In genomic region chr2:227826563-227826962, GRCh38 we compare ENCODE assay signal across 31 cellular contexts. TPM values are rescaled to one million over a fixed set of nuclear protein-coding genes. Genes with fewer than 3 reads are reported as not detected.
DNase-seq lines count a peak whose midpoint lies in the region; ATAC-seq and TF ChIP-seq lines count a peak whose summit lies in the region.
"Had no signal": no experiment of that assay in that cellular context is flagged by ENCODE, and none has a peak within 500 bp of the region (broad histone marks: within the 10 kb centered on the region; RNA-seq: fewer than 3 reads in every experiment).

No MANE protein-coding gene starts in this region.

- CTCF ChIA-PET in MCF 10A (lab: Yijun Ruan, JAX): no interaction called here
- CTCF ChIA-PET in T-cell (lab: Charles Lee): interaction anchor here in 1 of 2 donors (1.1 kb wide), 1 partner anchor 36 kb away, joined by 3 read pairs; no protein-coding TSS in a partner anchor

- H3K4me1 Mint-ChIP-seq in MCF 10A (ENCODE audit: insufficient read depth, unreplicated experiment) (peaks cover 16% of the 10 kb centered on the region), T-cell (peaks cover 0 to 13% (median 2%) of the 10 kb centered on the region in 3 donors)

- H3K4me3 Mint-ChIP-seq in MCF 10A (ENCODE audit: unreplicated experiment): peak overlapping the region; percentile 30
- H3K4me3 Mint-ChIP-seq in T-cell: no peak overlapping the region
- H3K4me3 Mint-ChIP-seq: naive thymus-derived CD8-positive, alpha-beta T cell had no signal

- TF ChIP-seq CTCF in MCF 10A (IDR thresholded peaks at IDR 0.05; ENCODE audit: unreplicated experiment) (no peak), breast epithelium (IDR thresholded peaks at IDR 0.05) (no peak), osteoblast (IDR thresholded peaks at IDR 0.05; ENCODE audit: extremely low read depth, low read depth, low read length) (no peak)

- peak overlapping the region; percentile 16 for H3K4me2 ChIP-seq in osteoblast (ENCODE audit: insufficient read depth, low read length)

- H3K27ac ChIP-seq in breast epithelium: peak overlapping the region in 1 of 2 donors; percentile 40
- peak overlapping the region; percentile 49 for H3K27ac ChIP-seq in effector memory CD4-positive, alpha-beta T cell (ENCODE audit: insufficient read depth, low read length, poor library complexity, severe bottlenecking)
- H3K27ac ChIP-seq in osteoblast (ENCODE audit: low read depth, low read length): no peak overlapping the region
- H3K27ac ChIP-seq: ascending aorta, coronary artery, heart left ventricle, HL-60 had no signal

- H3K27me3 Mint-ChIP-seq in MCF 10A (ENCODE audit: insufficient read depth, unreplicated experiment) (no peaks in the 10 kb centered on the region), T-cell (peaks cover 0 to 2% of the 10 kb centered on the region in 2 donors)

- H3K36me3 ChIP-seq in breast epithelium (no peaks in the 10 kb centered on the region), osteoblast (ENCODE audit: insufficient read depth, low read length) (no peaks in the 10 kb centered on the region)
- no peaks in the 10 kb centered on the region for H3K36me3 ChIP-seq in effector memory CD4-positive, alpha-beta T cell (ENCODE audit: control insufficient read depth, insufficient read depth, low read length)
- H3K36me3 ChIP-seq: ascending aorta, heart left ventricle, MG63 had no signal

- peaks cover 2% of the 10 kb centered on the region for H3K9me3 Mint-ChIP-seq in MCF 10A (ENCODE audit: unreplicated experiment)
- H3K9me3 Mint-ChIP-seq in T-cell: no peaks in the 10 kb centered on the region
- H3K9me3 Mint-ChIP-seq: naive thymus-derived CD8-positive, alpha-beta T cell had no signal

- H3K27me3 ChIP-seq in breast epithelium (no peaks in the 10 kb centered on the region), osteoblast (ENCODE audit: insufficient read depth, low read length) (no peaks in the 10 kb centered on the region)
- H3K27me3 ChIP-seq in effector memory CD4-positive, alpha-beta T cell (replicated peaks; ENCODE audit: control insufficient read depth, insufficient read depth, low read length, poor library complexity, severe bottlenecking): no peaks in the 10 kb centered on the region
- H3K27me3 ChIP-seq: ascending aorta, heart left ventricle, MG63 had no signal

- H3K36me3 Mint-ChIP-seq in MCF 10A (ENCODE audit: insufficient read depth, unreplicated experiment) (no peaks in the 10 kb centered on the region), T-cell (no peaks in the 10 kb centered on the region)
- H3K36me3 Mint-ChIP-seq: naive thymus-derived CD8-positive, alpha-beta T cell had no signal

- no peaks in the 10 kb centered on the region for H3K79me2 ChIP-seq in osteoblast (ENCODE audit: insufficient read depth, low read length)

- ATAC-seq in T-cell (replicated peaks in 1 of 4): peak in 1 of 4 experiments; percentile 50
- no peak for ATAC-seq in GM18867 (IDR thresholded peaks at IDR 0.05; ENCODE audit: unreplicated experiment)
- no peak for ATAC-seq in HG03460 (IDR thresholded peaks at IDR 0.05; ENCODE audit: unreplicated experiment)
- ATAC-seq: heart left ventricle; naive thymus-derived CD8-positive, alpha-beta T cell had no signal

- no peak for TF ChIP-seq POLR2A in breast epithelium (IDR thresholded peaks at IDR 0.05)

- H3K9me3 ChIP-seq in breast epithelium (no peaks in the 10 kb centered on the region), osteoblast (ENCODE audit: low read depth, low read length) (no peaks in the 10 kb centered on the region)
- no peaks in the 10 kb centered on the region for H3K9me3 ChIP-seq in effector memory CD4-positive, alpha-beta T cell (ENCODE audit: control insufficient read depth, low read length)
- H3K9me3 ChIP-seq: ascending aorta, Caco-2, heart left ventricle, MG63 had no signal

- peak overlapping the region; percentile 33 for H3K27ac Mint-ChIP-seq in MCF 10A (ENCODE audit: low read depth, unreplicated experiment)
- H3K27ac Mint-ChIP-seq in T-cell: peak overlapping the region; percentile 29 to 65

- no peaks in the 10 kb centered on the region for H3K4me1 ChIP-seq in breast epithelium
- no peaks in the 10 kb centered on the region for H3K4me1 ChIP-seq in effector memory CD4-positive, alpha-beta T cell (ENCODE audit: control insufficient read depth, insufficient read depth, low read length, poor library complexity, severe bottlenecking)
- H3K4me1 ChIP-seq in osteoblast (ENCODE audit: insufficient read depth, low read length): no peaks in the 10 kb centered on the region
- H3K4me1 ChIP-seq: ascending aorta, heart left ventricle had no signal

- H3K4me3 ChIP-seq in breast epithelium (no peak overlapping the region), osteoblast (ENCODE audit: insufficient read depth, low read length) (no peak overlapping the region)
- no peak overlapping the region for H3K4me3 ChIP-seq in effector memory CD4-positive, alpha-beta T cell (ENCODE audit: insufficient read depth, low read depth, low read length, poor library complexity, severe bottlenecking)
- H3K4me3 ChIP-seq: ascending aorta, coronary artery, heart left ventricle, MG63 had no signal

- DNase-seq in MCF 10A (ENCODE audit: unreplicated experiment): no peak
- no peak for DNase-seq in breast epithelium (ENCODE audit: low spot score in 2 of 2)
- no peak for DNase-seq in T-cell
- peak in 1 of 3 donors; percentile 31 for DNase-seq in effector memory CD4-positive, alpha-beta T cell
- no peak for DNase-seq in osteoblast (ENCODE audit: insufficient read length, low spot score, missing footprints)
- DNase-seq in DMS53 treated with DMSO at 0.1 percent for 48 hours (lab: John Stamatoyannopoulos, UW; ENCODE audit: unreplicated experiment): no peak
- DNase-seq: ACHN; activated T-cell treated with anti-CD3 and anti-CD28 coated beads, Interleukin-2, amount 50 U/mL, for 1 hour; Caco-2; DMS79; effector CD8-positive, alpha-beta T cell; foreskin fibroblast; heart left ventricle; KG1; kidney; naive thymus-derived CD8-positive, alpha-beta T cell; NCI-H2029; NCI-H510A treated with DMSO at 0.1 percent for 48 hours; RPMI8226; stimulated activated CD4-positive, alpha-beta T cell treated with anti-CD3 and anti-CD28 coated beads, Interleukin-4, amount 100 ng/mL, for 24 hours; trophoblast cell had no signal

- peak overlapping the region; percentile 56 for H2AFZ ChIP-seq in osteoblast (ENCODE audit: low read length)

- BruUV-seq in MCF 10A (replicated peaks; lab: Mats Ljungman, UMichigan): no TSS peak

- H4K20me1 ChIP-seq in osteoblast (ENCODE audit: insufficient read depth, low read length): no peaks in the 10 kb centered on the region

- intact Hi-C loops in MCF 10A (cut with micrococcal nuclease): no loop called here
- intact Hi-C loops in breast epithelium (cut with DNase I; ENCODE audit: low total_unique reads): no loop called here

- POLR2A ChIA-PET in MCF 10A (lab: Yijun Ruan, JAX): interaction anchor here (0.7 kb wide), 1 partner anchor 52 kb away, joined by 3 read pairs; no protein-coding TSS in a partner anchor
- POLR2A ChIA-PET in T-cell (lab: Charles Lee): no interaction called here

RNA-seq across cellular contexts. Expression of gene CCL20, which starts 12.9 kb away (rescaled TPM):
- total RNA-seq in MCF 10A (2022) (18.0 and 34.4 TPM in 2 replicates), breast epithelium (1 to 10 TPM in 2 of 3 donors, not detected in 1; 1.3 to 6.7 TPM), T-cell (1 to 10 TPM in 3 of 5 donors, not detected in 2; 1.8 to 3.0 (median 1.9) TPM), osteoblast (1.1 and 1.2 TPM in 2 replicates)
- total RNA-seq: ascending aorta; cardiac septum; H4; naive thymus-derived CD8-positive, alpha-beta T cell; T-helper 2 cell treated with Interferon-gamma antibody and Interleukin-4, amounts not matched to agents 100 ng/mL and 5 ng/mL, for 36 hours had no signal

RNA-seq across cellular contexts. Expression of gene DAW1, which starts 44.9 kb away (rescaled TPM):
- total RNA-seq in MCF 10A (2022): 0.64 and 1.1 TPM in 2 replicates
- total RNA-seq in breast epithelium: not detected
- total RNA-seq in T-cell: not detected
- total RNA-seq in osteoblast: under 0.01 TPM in 1 of 2 replicates, not detected in the other
- total RNA-seq: ascending aorta; cardiac septum; esophagus mucosa; H4; naive thymus-derived CD8-positive, alpha-beta T cell; T-helper 2 cell treated with Interferon-gamma antibody and Interleukin-4, amounts not matched to agents 100 ng/mL and 5 ng/mL, for 36 hours had no signal
